In the genomic region with DNA sequence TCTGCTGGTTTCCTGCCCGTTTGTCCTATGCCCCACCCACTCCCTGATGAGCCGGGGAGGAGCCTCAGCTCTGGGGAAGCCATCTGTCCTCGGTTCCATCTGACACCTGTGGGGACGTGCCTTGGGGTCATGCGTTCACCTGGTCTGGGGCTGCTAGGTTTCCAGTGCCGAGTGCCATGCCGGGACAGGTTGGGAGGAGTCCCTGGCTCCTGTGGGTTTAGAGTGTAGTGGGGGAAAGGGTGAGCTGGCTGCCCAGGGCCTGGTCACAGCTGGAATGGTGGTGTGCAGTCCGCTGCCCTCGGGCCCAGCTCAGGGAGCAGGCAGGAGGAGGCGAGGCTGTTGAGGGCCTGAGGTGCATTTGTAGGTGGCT, we compare ENCODE assay signal across 8 cellular contexts. TPM values are rescaled to one million over a fixed set of nuclear protein-coding genes. Genes with fewer than 3 reads are reported as not detected.
DNase-seq lines count a peak whose midpoint lies in the region; ATAC-seq and TF ChIP-seq lines count a peak whose summit lies in the region.

No MANE protein-coding gene starts in this region.

- TF ChIP-seq POLR2A in prostate gland (IDR thresholded peaks at IDR 0.05), result no peak

- peak overlapping the region; percentile 77 for H3K27ac Mint-ChIP-seq in activated CD4-positive, alpha-beta T cell treated with anti-CD3 and anti-CD28 coated beads, Interleukin-2, amount 10 ng/mL, durations not matched to agents 7 days and 5 days

- H3K4me1 ChIP-seq in BE2C, result no peaks in the 10 kb centered on the region; the same call in 1 of the 2 replicates
- H3K4me1 ChIP-seq in fibroblast of lung (ENCODE audit: control insufficient read depth, extremely low read depth, insufficient read depth, low read length), result peaks cover 24% of the 10 kb centered on the region
- peaks cover 22% of the 10 kb centered on the region for H3K4me1 ChIP-seq in prostate gland (replicated peaks)

- ATAC-seq in esophagus mucosa, result no peak
- no peak for ATAC-seq in GM21515 (IDR thresholded peaks at IDR 0.05; ENCODE audit: unreplicated experiment)

- CTCF ChIA-PET in activated CD4-positive, alpha-beta T cell treated with anti-CD3 and anti-CD28 coated beads, Interleukin-2, amount 10 ng/mL, durations not matched to agents 7 days and 5 days (lab: Charles Lee), result interaction anchor here (1.2 to 1.4 kb wide), 3 partner anchors 13 to 328 kb away, joined by 3 to 4 read pairs (median 3); no protein-coding TSS in a partner anchor

- peak overlapping the region; percentile 97 for H3K4me2 ChIP-seq in fibroblast of lung (ENCODE audit: extremely low read depth, insufficient read depth, low read length)

- H3K4me1 Mint-ChIP-seq in activated CD4-positive, alpha-beta T cell treated with anti-CD3 and anti-CD28 coated beads, Interleukin-2, amount 10 ng/mL, durations not matched to agents 7 days and 5 days, result peaks cover 47% of the 10 kb centered on the region

- H3K27ac ChIP-seq in fibroblast of lung (ENCODE audit: insufficient read depth, low read length), result no peak overlapping the region
- peak overlapping the region; percentile 90 to 92 for H3K27ac ChIP-seq in prostate gland

- TF ChIP-seq CTCF in BE2C (IDR thresholded peaks at IDR 0.05; ENCODE audit: low read depth, low read length) (no peak), HFF-Myc (IDR thresholded peaks at IDR 0.05; ENCODE audit: low read depth, low read length, missing control alignments) (no peak), fibroblast of lung (conservative IDR thresholded peaks at IDR 0.05 in 1 of 2, IDR thresholded peaks at IDR 0.05 in 1 of 2; ENCODE audit: low read depth in 1 of 2, low read length in 2 of 2) (no peak), prostate gland (IDR thresholded peaks at IDR 0.05) (no peak)

- WGBS in prostate gland, result 31% methylated on average over 10 of the region's 10 CpGs

- peak; percentile 40 for DNase-seq in BE2C
- no peak for DNase-seq in HFF-Myc (ENCODE audit: extremely low read depth, low read depth)
- peak; percentile 51 for DNase-seq in activated CD4-positive, alpha-beta T cell treated with anti-CD3 and anti-CD28 coated beads, Interleukin-2, amount 10 ng/mL, durations not matched to agents 7 days and 5 days
- no peak for DNase-seq in fibroblast of lung (ENCODE audit: low read depth in 2 of 2)
- no peak for DNase-seq in prostate gland (ENCODE audit: low spot score)
- no peak for DNase-seq in SIG-M5 treated with dmso at 0.1 percent for 504 hours (lab: John Stamatoyannopoulos, UW; ENCODE audit: unreplicated experiment)

- intact Hi-C loops in prostate gland (cut with DNase I), result loop anchor here (5.0 kb wide), 1 partner anchor 56 kb away; no protein-coding TSS in a partner anchor

- H2AFZ ChIP-seq in fibroblast of lung (ENCODE audit: low read length), result no peak overlapping the region

- H4K20me1 ChIP-seq in fibroblast of lung (ENCODE audit: control insufficient read depth, extremely low read depth, insufficient read depth, low read length), result peaks cover 4% of the 10 kb centered on the region

- H3K4me3 ChIP-seq in BE2C (ENCODE audit: low read depth, low read length) (peak overlapping the region; percentile 83), HFF-Myc (replicated peaks; ENCODE audit: low read depth, low read length) (peak overlapping the region; percentile 79), fibroblast of lung (replicated peaks in 1 of 4; ENCODE audit: control extremely low read depth in 1 of 4, insufficient read depth in 1 of 4, low read depth in 3 of 4, low read length in 4 of 4) (peak overlapping the region; percentile 72 to 81 (median 76)), prostate gland (peak overlapping the region; percentile 67 to 76)

- peaks cover 2% of the 10 kb centered on the region; the same call in 1 of the 2 replicates for H3K36me3 ChIP-seq in BE2C
- H3K36me3 ChIP-seq in fibroblast of lung (ENCODE audit: control insufficient read depth, insufficient read depth, low read length), result no peaks in the 10 kb centered on the region
- no peaks in the 10 kb centered on the region for H3K36me3 ChIP-seq in prostate gland

- no peaks in the 10 kb centered on the region for H3K9me3 Mint-ChIP-seq in activated CD4-positive, alpha-beta T cell treated with anti-CD3 and anti-CD28 coated beads, Interleukin-2, amount 10 ng/mL, durations not matched to agents 7 days and 5 days

- no peaks in the 10 kb centered on the region for H3K9me3 ChIP-seq in BE2C
- H3K9me3 ChIP-seq in fibroblast of lung (ENCODE audit: control insufficient read depth, insufficient read depth, low read depth, low read length), result no peaks in the 10 kb centered on the region
- no peaks in the 10 kb centered on the region for H3K9me3 ChIP-seq in prostate gland

- H3K79me2 ChIP-seq in fibroblast of lung (ENCODE audit: control insufficient read depth, insufficient read depth, low read length), result peaks cover 54% of the 10 kb centered on the region

- H3K27me3 Mint-ChIP-seq in activated CD4-positive, alpha-beta T cell treated with anti-CD3 and anti-CD28 coated beads, Interleukin-2, amount 10 ng/mL, durations not matched to agents 7 days and 5 days, result no peaks in the 10 kb centered on the region

- peak overlapping the region; percentile 94 for H3K4me3 Mint-ChIP-seq in activated CD4-positive, alpha-beta T cell treated with anti-CD3 and anti-CD28 coated beads, Interleukin-2, amount 10 ng/mL, durations not matched to agents 7 days and 5 days

- no peak overlapping the region for H3K9ac ChIP-seq in fibroblast of lung (ENCODE audit: insufficient read depth, low read length)

- peaks cover 8% of the 10 kb centered on the region for H3K36me3 Mint-ChIP-seq in activated CD4-positive, alpha-beta T cell treated with anti-CD3 and anti-CD28 coated beads, Interleukin-2, amount 10 ng/mL, durations not matched to agents 7 days and 5 days (ENCODE audit: low read depth)

- H3K27me3 ChIP-seq in BE2C (no peaks in the 10 kb centered on the region), fibroblast of lung (ENCODE audit: control insufficient read depth, insufficient read depth, low read length) (no peaks in the 10 kb centered on the region), prostate gland (replicated peaks; ENCODE audit: insufficient read depth) (no peaks in the 10 kb centered on the region)

- POLR2A ChIA-PET in activated CD4-positive, alpha-beta T cell treated with anti-CD3 and anti-CD28 coated beads, Interleukin-2, amount 10 ng/mL, durations not matched to agents 7 days and 5 days (lab: Charles Lee), result no interaction called here

RNA-seq across cellular contexts. Expression of a gene that starts 2.5 kb away (rescaled TPM):
- 40.8 TPM for polyA plus RNA-seq in BE2C (2012; ENCODE audit: insufficient read depth, insufficient read length, low read depth)
- total RNA-seq in activated CD4-positive, alpha-beta T cell treated with anti-CD3 and anti-CD28 coated beads, Interleukin-2, amount 10 ng/mL, durations not matched to agents 7 days and 5 days, result 10 to 100 TPM; 37.1 to 40.2 TPM
- total RNA-seq in fibroblast of lung (11.8 and 14.4 TPM in 2 replicates), prostate gland (100 to 1,000 TPM in 1 of 2 donors, 10 to 100 TPM in 1; 74.6 to 136 TPM), esophagus mucosa (22.4 TPM)
- polyA plus RNA-seq in fibroblast of lung, result 4.5 and 6.4 TPM in 2 replicates
- polyA plus RNA-seq in fibroblast of lung (2012), result 10.5 and 13.1 TPM in 2 replicates
- polyA minus RNA-seq in fibroblast of lung (ENCODE audit: low replicate concordance), result 16.2 and 35.0 TPM in 2 replicates

Comparison
In these comparisons a context has a peak if more than half of its experiments do, and no peak if none do; other contexts are left out.
1. DNase-seq: peak in BE2C (single experiment) and activated CD4-positive, alpha-beta T cell treated with anti-CD3 and anti-CD28 coated beads, Interleukin-2, amount 10 ng/mL, durations not matched to agents 7 days and 5 days (single experiment); none in HFF-Myc (single experiment), fibroblast of lung (0 of 2), prostate gland (single experiment) and SIG-M5 treated with dmso at 0.1 percent for 504 hours (single experiment).
2. Peak in every context shown above with its lines, with median percentiles within 50 percentile points of each other: H3K4me3 ChIP-seq.